ENCODE assay signal across 26 cellular contexts in genomic region chr18:58125756-58126155, GRCh38.
"Had no signal": no experiment of that assay in that cellular context is flagged by ENCODE, and none has a peak within 500 bp of the region (broad histone marks: within the 10 kb centered on the region; RNA-seq: fewer than 3 reads in every experiment).

No MANE protein-coding gene starts in this region.

- DNase-seq: hypothalamus; islet precursor cell; left ventricle myocardium inferior; midbrain; mucosa of descending colon; naive thymus-derived CD8-positive, alpha-beta T cell; nephron progenitor cell; ovary; right lobe of liver; stimulated activated CD4-positive, alpha-beta T cell treated with anti-CD3 and anti-CD28 coated beads, Interleukin-12 subunit alpha, Interleukin-12 subunit beta, amount 100 ng/mL, for 4 hours; stimulated activated CD4-positive, alpha-beta T cell treated with anti-CD3 and anti-CD28 coated beads, Interleukin-15, amount 100 ng/mL, for 24 hours; stimulated activated CD4-positive, alpha-beta T cell treated with anti-CD3 and anti-CD28 coated beads, Interleukin-2, amount 100 ng/mL, for 24 hours; stimulated activated CD4-positive, alpha-beta T cell treated with anti-CD3 and anti-CD28 coated beads, Interleukin-4, amount 100 ng/mL, for 1 hour; stimulated activated naive B cell treated with anti-CD40 and anti-IgM and Interleukin-4, amounts not matched to agents 10 μg/mL and 1 μg/mL and 100 μg/mL, for 72 hours; stimulated activated naive CD8-positive, alpha-beta T cell treated with anti-CD3 and anti-CD28 coated beads, Interleukin-15, Interleukin-2, amounts not matched to agents 100 U/mL and 50 U/mL, for 24 hours; stomach; testis; thyroid gland; transverse colon had no signal

- H2AFZ ChIP-seq: neural progenitor cell had no signal

- H3K9ac ChIP-seq: neural progenitor cell had no signal

- H3K4me2 ChIP-seq: neural progenitor cell had no signal

- H3K4me1 ChIP-seq: left ventricle myocardium inferior, neural progenitor cell, right atrium auricular region, testis, vagina had no signal

- H3K4me3 ChIP-seq: left ventricle myocardium inferior, lung, mucosa of descending colon, neural progenitor cell, ovary, right atrium auricular region, right lobe of liver, skin epidermis, stomach, testis, thyroid gland, transverse colon, upper lobe of left lung, vagina had no signal

- H3K27me3 ChIP-seq: neural progenitor cell, ovary, right atrium auricular region, right lobe of liver, stomach, testis, thyroid gland, transverse colon, upper lobe of left lung, vagina had no signal

- H3K27me3 Mint-ChIP-seq: progenitor cell of endocrine pancreas; stimulated activated naive B cell treated with anti-CD40 and anti-IgM and Interleukin-4, amounts not matched to agents 10 μg/mL and 1 μg/mL and 100 μg/mL, for 72 hours had no signal

- H3K27ac Mint-ChIP-seq: nephron progenitor cell; neural progenitor cell; progenitor cell of endocrine pancreas; stimulated activated naive B cell treated with anti-CD40 and anti-IgM and Interleukin-4, amounts not matched to agents 10 μg/mL and 1 μg/mL and 100 μg/mL, for 72 hours had no signal

- H3K27ac ChIP-seq: left ventricle myocardium inferior, neural progenitor cell, ovary, right atrium auricular region, right lobe of liver, skin epidermis, stomach, testis, thyroid gland, transverse colon, upper lobe of left lung, vagina had no signal

- H3K4me3 Mint-ChIP-seq: naive thymus-derived CD8-positive, alpha-beta T cell; nephron progenitor cell; neural progenitor cell; stimulated activated naive B cell treated with anti-CD40 and anti-IgM and Interleukin-4, amounts not matched to agents 10 μg/mL and 1 μg/mL and 100 μg/mL, for 72 hours had no signal

- H3K36me3 Mint-ChIP-seq: naive thymus-derived CD8-positive, alpha-beta T cell; stimulated activated naive B cell treated with anti-CD40 and anti-IgM and Interleukin-4, amounts not matched to agents 10 μg/mL and 1 μg/mL and 100 μg/mL, for 72 hours had no signal

- H3K9me3 ChIP-seq: left ventricle myocardium inferior, mucosa of descending colon, ovary, right atrium auricular region, right lobe of liver, stomach, testis, thyroid gland, transverse colon, upper lobe of left lung, vagina had no signal

- H3K36me3 ChIP-seq: left ventricle myocardium inferior, neural progenitor cell, ovary, right atrium auricular region, right lobe of liver, stomach, thyroid gland, transverse colon, upper lobe of left lung, vagina had no signal

- H3K9me3 Mint-ChIP-seq: naive thymus-derived CD8-positive, alpha-beta T cell; nephron progenitor cell; stimulated activated naive B cell treated with anti-CD40 and anti-IgM and Interleukin-4, amounts not matched to agents 10 μg/mL and 1 μg/mL and 100 μg/mL, for 72 hours had no signal

- H3K4me1 Mint-ChIP-seq: stimulated activated naive B cell treated with anti-CD40 and anti-IgM and Interleukin-4, amounts not matched to agents 10 μg/mL and 1 μg/mL and 100 μg/mL, for 72 hours had no signal
